Comparison of ENCODE assay signal across 1 cellular context in genomic region chrX:69556094-69557011, GRCh38.
A peak's percentile ranks its signal among the peaks of the same experiment; 100 is the strongest.
TF ChIP-seq lines count a peak whose summit lies in the region.

No MANE protein-coding gene starts in this region.

TF ChIP-seq in GM23338, 12 proteins besides CTCF, POLR2A, EP300 and RAD21 (continued from another document):
- TF ChIP-seq ZNF462 (CRISPR knock-in tag; IDR thresholded peaks at IDR 0.05) (no peak), CREB1 (CRISPR knock-in tag; IDR thresholded peaks at IDR 0.05; ENCODE audit: low read depth) (peak; percentile 69), REST (IDR thresholded peaks at IDR 0.05; ENCODE audit: unreplicated experiment) (no peak), EZH2phosphoT487 (IDR thresholded peaks at IDR 0.05; ENCODE audit: unreplicated experiment) (no peak)
TF ChIP-seq in GM23338: peak in this region for 1.
